ENCODE assay signal across 8 cellular contexts in genomic region chr2:96760036-96760985, GRCh38. TPM values are rescaled to one million over a fixed set of nuclear protein-coding genes. Genes with fewer than 3 reads are reported as not detected.
DNase-seq lines count a peak whose midpoint lies in the region; ATAC-seq, FAIRE-seq and TF ChIP-seq lines count a peak whose summit lies in the region.

CNNM4 (plus strand) TSS chr2:96760902; CDS start chr2:96761000, 98 bp downstream.

- H3K4me3 ChIP-seq in OCI-LY1 (ENCODE audit: low read depth, low read length, poor library complexity, severe bottlenecking) (peak within 1 kb of the TSS; percentile 67), epithelial cell of esophagus (ENCODE audit: low read length) (peak within 1 kb of the TSS; percentile 74), mucosa of descending colon (peak within 1 kb of the TSS; percentile 41)

- no peak within 1 kb of the TSS for H3K27ac ChIP-seq in OCI-LY1 (ENCODE audit: low read depth, low read length, poor library complexity, severe bottlenecking)

- no peaks in the 10 kb centered on the region for H4K20me1 ChIP-seq in OCI-LY1 (ENCODE audit: insufficient read depth, low read length)

- H3K36me3 ChIP-seq in OCI-LY1 (ENCODE audit: insufficient read depth, low read length) (no peaks in the 10 kb centered on the region), mucosa of descending colon (ENCODE audit: low read depth) (no peaks in the 10 kb centered on the region)

- no peaks in the 10 kb centered on the region for H3K27me3 ChIP-seq in OCI-LY1 (ENCODE audit: insufficient read depth, low read length)

- peak within 1 kb of the TSS; percentile 92 for H3K4me2 ChIP-seq in OCI-LY1 (ENCODE audit: low read length)

- peak; percentile 73 for ATAC-seq in GM21526 (IDR thresholded peaks at IDR 0.05; ENCODE audit: low FRiP score, unreplicated experiment)
- ATAC-seq in mucosa of descending colon: peak; percentile 83

- DNase-seq in D721Med (ENCODE audit: insufficient read length, low spot score) (peak; percentile 91), HuH-7 (ENCODE audit: low spot score) (peak; percentile 95), activated T-cell treated with anti-CD3 and anti-CD28 coated beads for 1 hour (ENCODE audit: low read depth) (peak; percentile 86), epithelial cell of esophagus (ENCODE audit: low read depth) (peak; percentile 95), mucosa of descending colon (peak; percentile 97 to 98 (median 98))
- peak; percentile 80 to 83 for DNase-seq in stimulated activated CD8-positive, alpha-beta memory T cell treated with anti-CD3 and anti-CD28 coated beads, Interleukin-4, amount 100 ng/mL, for 1 hour (ENCODE audit: low read depth in 2 of 2, low spot score in 1 of 2)

- H2AFZ ChIP-seq in OCI-LY1 (ENCODE audit: low read length): peak within 1 kb of the TSS; percentile 72

- H3K79me2 ChIP-seq in OCI-LY1 (ENCODE audit: insufficient read depth, low read length): no peaks in the 10 kb centered on the region

- TF ChIP-seq CTCF in D721Med (IDR thresholded peaks at IDR 0.05; ENCODE audit: insufficient read depth, missing control alignments) (no peak), OCI-LY1 (IDR thresholded peaks at IDR 0.05; ENCODE audit: low read length) (no peak), epithelial cell of esophagus (IDR thresholded peaks at IDR 0.05; ENCODE audit: insufficient read depth, low read depth, low read length, missing control alignments) (peak; percentile 6), mucosa of descending colon (IDR thresholded peaks at IDR 0.05) (no peak)

- intact Hi-C loops in mucosa of descending colon (cut with DNase I, micrococcal nuclease): no loop called here

- H3K9ac ChIP-seq in OCI-LY1 (ENCODE audit: low read length): peak within 1 kb of the TSS; percentile 74

- no peak for FAIRE-seq in D721Med (lab: Jason Lieb, UNC)

- no peaks in the 10 kb centered on the region for H3F3A ChIP-seq in OCI-LY1 (ENCODE audit: insufficient read depth, low read length)

- no peaks in the 10 kb centered on the region for H3K9me2 ChIP-seq in OCI-LY1 (ENCODE audit: low read depth, low read length)

- H3K9me3 ChIP-seq in OCI-LY1 (ENCODE audit: low read length) (no peaks in the 10 kb centered on the region), mucosa of descending colon (no peaks in the 10 kb centered on the region)

- H3K4me1 ChIP-seq in OCI-LY1 (ENCODE audit: insufficient read depth, low read length, severe bottlenecking) (peaks cover 47% of the 10 kb centered on the region), mucosa of descending colon (ENCODE audit: low read depth) (peaks cover 22% of the 10 kb centered on the region)

RNA-seq across cellular contexts. Expression of gene CNNM4, which starts in this region (rescaled TPM):
- total RNA-seq in mucosa of descending colon: 100 to 1,000 TPM in 2 of 3 donors, 10 to 100 TPM in 1; 53.4 to 134 (median 101) TPM
